Comparison of ENCODE assay signal across 23 cellular contexts in the genomic region with DNA sequence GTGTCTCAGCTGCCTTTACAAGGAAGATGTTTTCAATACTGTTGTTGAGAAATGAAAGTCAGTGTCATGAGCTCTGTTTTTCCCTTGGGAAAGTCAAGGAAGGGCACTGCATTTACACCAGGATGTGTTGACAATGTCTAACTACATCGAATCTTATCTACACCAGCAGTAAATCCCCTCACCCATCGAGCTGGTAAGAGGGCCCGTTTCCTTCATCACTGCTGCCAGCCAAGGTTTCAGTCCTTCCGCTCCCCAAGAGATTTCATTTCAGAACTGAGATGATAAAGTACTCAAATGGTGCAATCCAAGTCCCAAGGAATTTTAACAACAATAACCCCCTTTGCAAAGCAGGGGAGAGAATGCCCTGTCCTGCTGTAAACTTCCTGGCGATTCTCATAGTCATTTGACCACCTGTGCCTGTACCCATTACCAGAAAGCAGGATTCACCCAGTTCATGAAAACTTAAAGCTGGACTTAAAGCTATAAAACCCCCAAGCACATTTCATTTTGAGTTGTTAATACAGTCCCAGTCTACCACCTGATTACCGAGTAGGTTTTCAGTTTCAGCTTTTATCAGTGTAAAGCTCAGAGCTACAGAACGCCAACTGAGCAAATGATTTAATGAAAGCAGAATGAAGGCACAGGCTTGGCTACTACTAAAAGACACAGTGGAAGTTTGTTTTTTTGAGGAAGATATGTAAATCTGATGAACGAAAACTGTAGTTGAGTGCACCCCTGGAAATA.
A peak's percentile ranks its signal among the peaks of the same experiment; 100 is the strongest.
DNase-seq lines count a peak whose midpoint lies in the region; ATAC-seq, FAIRE-seq and TF ChIP-seq lines count a peak whose summit lies in the region.
"Had no signal": no experiment of that assay in that cellular context is flagged by ENCODE, and none has a peak within 500 bp of the region (broad histone marks: within the 10 kb centered on the region; RNA-seq: fewer than 3 reads in every experiment).

No MANE protein-coding gene starts in this region.

- H3K36me3 Mint-ChIP-seq in natural killer cell treated with Interleukin-12 subunit alpha and Interleukin-12 subunit beta and Interleukin-15 and Interleukin-18, amount 100 ng/mL, for 72 hours, result peaks cover 6% of the 10 kb centered on the region
- H3K36me3 Mint-ChIP-seq in natural killer cell, result no peaks in the 10 kb centered on the region
- no peaks in the 10 kb centered on the region for H3K36me3 Mint-ChIP-seq in stimulated activated memory B cell treated with anti-CD40 and anti-IgM and Interleukin-4, amounts not matched to agents 10 μg/mL and 1 μg/mL and 100 μg/mL, for 72 hours

- H3K27ac Mint-ChIP-seq in natural killer cell treated with Interleukin-12 subunit alpha and Interleukin-12 subunit beta and Interleukin-15 and Interleukin-18, amount 100 ng/mL, for 72 hours, result peak overlapping the region in 1 of 2 donors; percentile 67
- no peak overlapping the region for H3K27ac Mint-ChIP-seq in natural killer cell
- H3K27ac Mint-ChIP-seq in stimulated activated memory B cell treated with anti-CD40 and anti-IgM and Interleukin-4, amounts not matched to agents 10 μg/mL and 1 μg/mL and 100 μg/mL, for 72 hours, result peak overlapping the region; percentile 75
- H3K27ac Mint-ChIP-seq: T-helper 1 cell treated with Interleukin-12 subunit alpha and Interleukin-12 subunit beta and Interleukin-4 antibody, amounts not matched to agents 30 μg/mL and 1 μg/mL, for 36 hours had no signal

- peak in 1 of 2 donors; percentile 46 for ATAC-seq in natural killer cell treated with Interleukin-12 subunit alpha and Interleukin-12 subunit beta and Interleukin-15 and Interleukin-18, amount 100 ng/mL, for 72 hours
- ATAC-seq in natural killer cell, result no peak
- ATAC-seq in HG03432 (IDR thresholded peaks at IDR 0.05; ENCODE audit: unreplicated experiment), result peak; percentile 61
- ATAC-seq in stimulated activated memory B cell treated with anti-CD40 and anti-IgM and Interleukin-4, amounts not matched to agents 10 μg/mL and 1 μg/mL and 100 μg/mL, for 72 hours, result peak; percentile 12
- ATAC-seq: foreskin keratinocyte had no signal

- peaks cover 4 to 12% of the 10 kb centered on the region in 2 donors for H3K4me1 Mint-ChIP-seq in natural killer cell treated with Interleukin-12 subunit alpha and Interleukin-12 subunit beta and Interleukin-15 and Interleukin-18, amount 100 ng/mL, for 72 hours (ENCODE audit: low read depth in 2 of 2)
- H3K4me1 Mint-ChIP-seq in natural killer cell, result no peaks in the 10 kb centered on the region
- peaks cover 19% of the 10 kb centered on the region for H3K4me1 Mint-ChIP-seq in stimulated activated memory B cell treated with anti-CD40 and anti-IgM and Interleukin-4, amounts not matched to agents 10 μg/mL and 1 μg/mL and 100 μg/mL, for 72 hours

- H3K9me3 Mint-ChIP-seq in natural killer cell treated with Interleukin-12 subunit alpha and Interleukin-12 subunit beta and Interleukin-15 and Interleukin-18, amount 100 ng/mL, for 72 hours, result peaks cover 3% of the 10 kb centered on the region
- H3K9me3 Mint-ChIP-seq in natural killer cell, result peaks cover 0 to 3% of the 10 kb centered on the region in 2 donors
- H3K9me3 Mint-ChIP-seq in stimulated activated memory B cell treated with anti-CD40 and anti-IgM and Interleukin-4, amounts not matched to agents 10 μg/mL and 1 μg/mL and 100 μg/mL, for 72 hours, result peaks cover 2% of the 10 kb centered on the region

- TF ChIP-seq CTCF in natural killer cell (IDR thresholded peaks at IDR 0.05), result no peak

- H3K4me3 Mint-ChIP-seq in natural killer cell treated with Interleukin-12 subunit alpha and Interleukin-12 subunit beta and Interleukin-15 and Interleukin-18, amount 100 ng/mL, for 72 hours, result peak overlapping the region; percentile 62
- H3K4me3 Mint-ChIP-seq in natural killer cell, result no peak overlapping the region
- peak overlapping the region; percentile 25 for H3K4me3 Mint-ChIP-seq in stimulated activated memory B cell treated with anti-CD40 and anti-IgM and Interleukin-4, amounts not matched to agents 10 μg/mL and 1 μg/mL and 100 μg/mL, for 72 hours
- H3K4me3 Mint-ChIP-seq: naive B cell; T-helper 1 cell treated with Interleukin-12 subunit alpha and Interleukin-12 subunit beta and Interleukin-4 antibody, amounts not matched to agents 30 μg/mL and 1 μg/mL, for 36 hours had no signal

- H3K27me3 Mint-ChIP-seq in natural killer cell treated with Interleukin-12 subunit alpha and Interleukin-12 subunit beta and Interleukin-15 and Interleukin-18, amount 100 ng/mL, for 72 hours, result no peaks in the 10 kb centered on the region
- no peaks in the 10 kb centered on the region for H3K27me3 Mint-ChIP-seq in natural killer cell (ENCODE audit: low read depth in 2 of 2)
- H3K27me3 Mint-ChIP-seq in stimulated activated memory B cell treated with anti-CD40 and anti-IgM and Interleukin-4, amounts not matched to agents 10 μg/mL and 1 μg/mL and 100 μg/mL, for 72 hours, result no peaks in the 10 kb centered on the region
- H3K27me3 Mint-ChIP-seq: naive B cell had no signal

- DNase-seq in natural killer cell treated with Interleukin-12 subunit alpha and Interleukin-12 subunit beta and Interleukin-15 and Interleukin-18, amount 100 ng/mL, for 72 hours (ENCODE audit: low spot score), result no peak
- DNase-seq in natural killer cell (no peak), GM19239 (ENCODE audit: insufficient read length, low spot score) (no peak), mesenteric fat pad (ENCODE audit: low spot score) (no peak), AG08395 (ENCODE audit: low spot score) (no peak)
- no peak for DNase-seq in activated CD4-positive, alpha-beta T cell treated with anti-CD3 and anti-CD28 coated beads, Interleukin-2, amount 50 U/mL, for 48 hours
- DNase-seq: activated effector memory CD4-positive, alpha-beta T cell treated with Interleukin-2 at 50 U/mL for 16 hours; central memory CD4-positive, alpha-beta T cell; COR-L47; foreskin keratinocyte; GOT3; IMR-90; mammary epithelial cell; naive B cell; NCI-H1436 treated with DMSO at 0.1 percent for 48 hours; NCI-H774; OCI-M1; SIG-M5; stimulated activated naive CD4-positive, alpha-beta T cell treated with Interleukin-2 at 50 U/mL for 16 hours; WERI-Rb-1 had no signal

- intact Hi-C loops in natural killer cell (cut with micrococcal nuclease), result no loop called here

- peak; percentile 56 for FAIRE-seq in GM19239 (lab: Jason Lieb, UNC)

Comparison
In these comparisons a context has a peak if more than half of its experiments do, and no peak if none do; other contexts are left out.
1. ATAC-seq: peak in HG03432 (single experiment) and stimulated activated memory B cell treated with anti-CD40 and anti-IgM and Interleukin-4, amounts not matched to agents 10 μg/mL and 1 μg/mL and 100 μg/mL, for 72 hours (single experiment); none in natural killer cell (0 of 3).